9 cellular contexts compared by ENCODE assay signal in the genomic region with DNA sequence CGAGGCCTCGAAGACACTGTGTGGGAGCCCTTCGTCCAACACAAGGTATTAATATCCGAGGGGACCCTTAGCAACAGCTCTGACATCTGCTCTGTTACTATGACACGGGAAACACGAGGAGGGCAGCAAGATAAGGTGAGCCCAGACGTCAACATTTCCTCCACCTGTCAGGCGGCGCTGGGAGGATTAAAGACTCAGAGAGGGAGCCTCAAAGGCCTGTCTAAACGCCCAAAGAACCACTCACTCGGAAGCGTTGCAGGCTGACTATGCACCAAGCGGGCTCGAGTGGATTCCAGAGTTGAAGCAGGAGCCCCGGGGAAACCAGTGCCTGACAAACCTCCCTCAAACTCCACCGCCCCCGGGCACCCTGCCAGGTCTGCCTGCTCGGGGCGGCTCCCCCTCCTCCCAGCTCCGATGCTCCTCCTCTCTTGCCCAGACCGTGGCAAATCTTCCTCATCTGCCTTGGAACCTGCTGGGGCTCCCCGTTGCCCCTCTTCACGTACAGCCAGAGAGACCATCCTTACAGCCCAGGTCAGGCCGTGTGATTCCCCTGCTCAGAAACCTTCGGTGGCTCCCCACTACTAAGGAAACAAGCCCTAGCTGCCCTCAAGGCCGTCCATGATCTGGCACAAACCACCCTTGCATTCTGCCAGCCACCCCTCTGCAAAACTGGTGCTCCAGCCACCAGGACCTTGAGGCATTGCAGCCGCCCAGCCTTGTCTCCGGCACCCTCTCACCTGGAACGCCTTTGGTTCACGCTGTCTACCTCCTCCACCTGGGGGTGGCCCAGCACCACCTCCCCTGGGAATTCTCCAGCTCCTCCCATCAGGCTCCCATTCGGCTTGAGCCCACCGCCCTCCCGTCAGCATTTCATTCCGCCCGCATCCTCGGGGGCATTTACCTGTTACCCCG. TPM values are rescaled to one million over a fixed set of nuclear protein-coding genes. Genes with fewer than 3 reads are reported as not detected.
A peak's percentile ranks its signal among the peaks of the same experiment; 100 is the strongest.
DNase-seq lines count a peak whose midpoint lies in the region; ATAC-seq, FAIRE-seq and TF ChIP-seq lines count a peak whose summit lies in the region.
"Had no signal": no experiment of that assay in that cellular context is flagged by ENCODE, and none has a peak within 500 bp of the region (broad histone marks: within the 10 kb centered on the region; RNA-seq: fewer than 3 reads in every experiment).

No MANE protein-coding gene starts in this region.

- no peaks in the 10 kb centered on the region for H3K36me3 ChIP-seq in H1 (ENCODE audit: control insufficient read depth in 2 of 4, insufficient read depth in 4 of 4, low read length in 3 of 4)

- peak overlapping the region; percentile 44; the same call in 1 of the 2 replicates for H2BK5ac ChIP-seq in H1 (ENCODE audit: low read depth, low read length)

- 0 out of 7 replicates have a peak, but pooled peaks cover 0 to 3% (median 0%) of the 10 kb centered on the region in 4 experiments for H3K27me3 ChIP-seq in H1 (replicated peaks in 1 of 4; ENCODE audit: control insufficient read depth in 3 of 4, extremely low read depth in 1 of 4, insufficient read depth in 3 of 4, low read length in 3 of 4)

- peak overlapping the region; percentile 35 for H4K8ac ChIP-seq in H1 (ENCODE audit: extremely low read depth, insufficient read depth, low read length)

- no peak overlapping the region for H3K23ac ChIP-seq in H1 (ENCODE audit: insufficient read length)

- peak overlapping the region; percentile 60; the same call in 1 of the 2 replicates for H2BK12ac ChIP-seq in H1 (ENCODE audit: low read depth, low read length)

- no peaks in the 10 kb centered on the region for H3K79me1 ChIP-seq in H1 (ENCODE audit: low read depth, low read length)

- no peak overlapping the region for H2BK15ac ChIP-seq in H1 (ENCODE audit: low read length)

- H3K4ac ChIP-seq in H1 (replicated peaks; ENCODE audit: insufficient read length, low read depth, low read length), result peak overlapping the region; percentile 57

- WGBS in H1 (ENCODE audit: extremely low coverage in 1 of 2, insufficient coverage in 1 of 2, insufficient read length in 1 of 2, insufficient replicate concordance in 2 of 2, low coverage in 1 of 2, low lambda C conversion rate in 2 of 2, missing lambda C conversion rate in 1 of 2), 2 experiments, result 78% methylated on average over 37 of the region's 37 CpGs; no CpG with 5 or more reads in 1 of the 2 experiments

- peak overlapping the region; percentile 39; the same call in 1 of the 2 replicates for H2AK5ac ChIP-seq in H1 (ENCODE audit: low read depth, low read length)

- no peak overlapping the region for H2AFZ ChIP-seq in H1 (ENCODE audit: low read length)

- H3K27ac ChIP-seq in H1 (ENCODE audit: low read depth, low read length), result no peak overlapping the region

- no peaks in the 10 kb centered on the region for H3K79me2 ChIP-seq in H1 (ENCODE audit: control insufficient read depth in 1 of 2, insufficient read depth in 2 of 2, low read length in 2 of 2)

- peak overlapping the region; percentile 69 for H4K91ac ChIP-seq in H1 (replicated peaks; ENCODE audit: insufficient read length, low read length)

- no peak overlapping the region for H2BK120ac ChIP-seq in H1 (replicated peaks; ENCODE audit: low read depth, low read length)

- no peak overlapping the region for H3K14ac ChIP-seq in H1 (ENCODE audit: insufficient read length)

- no peak for TF ChIP-seq CTCF in D721Med (IDR thresholded peaks at IDR 0.05; ENCODE audit: insufficient read depth, missing control alignments)
- no peak for TF ChIP-seq CTCF in H1 (IDR thresholded peaks at IDR 0.05; ENCODE audit: control extremely low read depth in 1 of 3, insufficient read depth in 1 of 3, low read depth in 1 of 3, low read length in 3 of 3)

- DNase-seq in D721Med (ENCODE audit: insufficient read length, low spot score) (peak; percentile 60), NCI-H2171 treated with DMSO at 0.1 percent for 48 hours (lab: John Stamatoyannopoulos, UW) (peak; percentile 93), H1 (ENCODE audit: low read depth in 1 of 2, low spot score in 2 of 2) (no peak), posterior vena cava (ENCODE audit: low spot score) (peak; percentile 92), mesenteric fat pad (ENCODE audit: low spot score) (no peak)
- DNase-seq: activated B cell treated with CpG ODN at 0.5 μM for 24 hours had no signal

- no peak overlapping the region; the same call in 1 of the 2 replicates for H3K18ac ChIP-seq in H1 (ENCODE audit: extremely low read depth, low read length)

- peak overlapping the region; percentile 14 to 24; a peak in 2 of 4 replicates for H3K4me2 ChIP-seq in H1 (ENCODE audit: insufficient read depth in 1 of 2, low read depth in 2 of 2, low read length in 2 of 2)

- no peak for TF ChIP-seq RAD21 in H1 (IDR thresholded peaks at IDR 0.05 in 1 of 2, conservative IDR thresholded peaks at IDR 0.05 in 1 of 2; ENCODE audit: low read depth in 2 of 2, low read length in 2 of 2)

- no peak overlapping the region for H4K5ac ChIP-seq in H1 (ENCODE audit: insufficient read length, low read depth, low read length)

- CTCF ChIA-PET in H1 (lab: Charles Lee; ENCODE audit: partially characterized antibody), result interaction anchor here (0.7 to 1.0 kb wide), 4 partner anchors 12 to 48 kb away, joined by 3 read pairs; no protein-coding TSS in a partner anchor

- H2BK20ac ChIP-seq in H1 (ENCODE audit: low read length), result 0 out of 2 replicates have a peak overlapping the region, but pooled peaks have one; percentile 32

- intact Hi-C loops in posterior vena cava (cut with DNase I), result no loop called here

- ATAC-seq in HG02759 (IDR thresholded peaks at IDR 0.05; ENCODE audit: unreplicated experiment) (no peak), GM19035 (IDR thresholded peaks at IDR 0.05; ENCODE audit: unreplicated experiment) (no peak), HG03469 (IDR thresholded peaks at IDR 0.05; ENCODE audit: unreplicated experiment) (no peak)

- no peaks in the 10 kb centered on the region for H4K20me1 ChIP-seq in H1 (replicated peaks in 1 of 2; ENCODE audit: control insufficient read depth in 1 of 2, insufficient read depth in 2 of 2, low read length in 2 of 2)

- no peaks in the 10 kb centered on the region for H3K23me2 ChIP-seq in H1 (ENCODE audit: low read depth, low read length)

- no peak overlapping the region for H3K56ac ChIP-seq in H1 (replicated peaks; ENCODE audit: insufficient read length, low read depth, low read length)

- POLR2A ChIA-PET in H1 (lab: Charles Lee; ENCODE audit: partially characterized antibody), result no interaction called here

- H3K9ac ChIP-seq in H1 (replicated peaks in 1 of 4; ENCODE audit: extremely low read depth in 1 of 4, low read depth in 3 of 4, low read length in 3 of 4), result no peak overlapping the region

- no peak overlapping the region for H3K4me3 ChIP-seq in H1 (ENCODE audit: extremely low read depth in 1 of 4, insufficient read depth in 2 of 4, low read depth in 3 of 4, low read length in 4 of 4)

- FAIRE-seq in D721Med (lab: Jason Lieb, UNC) (no peak), H1 (lab: Jason Lieb, UNC) (no peak)

- TF ChIP-seq EP300 in H1 (IDR thresholded peaks at IDR 0.05; ENCODE audit: borderline replicate concordance in 1 of 2, low read depth in 2 of 2, low read length in 2 of 2), result no peak

- H3K9me3 ChIP-seq in H1 (ENCODE audit: insufficient read depth in 2 of 2, low read depth in 1 of 2, low read length in 1 of 2), result no peaks in the 10 kb centered on the region

- no peak for TF ChIP-seq POLR2A in H1 (IDR thresholded peaks at IDR 0.05; ENCODE audit: control extremely low read depth in 1 of 2, low read depth in 2 of 2, low read length in 2 of 2)

- peaks cover 6 to 28% (median 20%) of the 10 kb centered on the region in 4 experiments for H3K4me1 ChIP-seq in H1 (replicated peaks in 1 of 4; ENCODE audit: control insufficient read depth in 3 of 4, insufficient read depth in 4 of 4, low read length in 3 of 4)

TF ChIP-seq in H1, 55 proteins besides CTCF, POLR2A, EP300 and RAD21:
- TF ChIP-seq ZNF274 (IDR thresholded peaks at IDR 0.05; ENCODE audit: borderline replicate concordance, extremely low read depth, low read length) (no peak), RNF2 (IDR thresholded peaks at IDR 0.05; ENCODE audit: borderline replicate concordance, low read depth, low read length, missing control alignments, poor library complexity, severe bottlenecking) (no peak), BRCA1 (IDR thresholded peaks at IDR 0.05; ENCODE audit: low read depth, low read length) (no peak), HDAC6 (IDR thresholded peaks at IDR 0.05; ENCODE audit: low read depth, low read length) (no peak), SAP30 (IDR thresholded peaks at IDR 0.05; ENCODE audit: insufficient read depth, insufficient replicate concordance, low read length) (no peak), CEBPB (IDR thresholded peaks at IDR 0.05; ENCODE audit: low read depth, low read length) (no peak)
- TF ChIP-seq, protein P1, sequence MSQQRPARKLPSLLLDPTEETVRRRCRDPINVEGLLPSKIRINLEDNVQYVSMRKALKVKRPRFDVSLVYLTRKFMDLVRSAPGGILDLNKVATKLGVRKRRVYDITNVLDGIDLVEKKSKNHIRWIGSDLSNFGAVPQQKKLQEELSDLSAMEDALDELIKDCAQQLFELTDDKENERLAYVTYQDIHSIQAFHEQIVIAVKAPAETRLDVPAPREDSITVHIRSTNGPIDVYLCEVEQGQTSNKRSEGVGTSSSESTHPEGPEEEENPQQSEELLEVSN (IDR thresholded peaks at IDR 0.05), result peak; percentile 51

RNA-seq across cellular contexts. Expression of a gene that starts 16.2 kb away (rescaled TPM):
- 5.6 and 6.1 TPM in 2 replicates for total RNA-seq in H1 (2021; fragmentation: NEBNext Ultra II Directional; extraction: Animal tissue kit (Norgen Biotek cat#: 25700))
- polyA plus RNA-seq in H1 (2011; rRNA removed), result 5.8 and 10.7 TPM in 2 replicates
- polyA plus RNA-seq in H1 (2011; cell fraction: cytosol; rRNA removed), result 6.1 TPM
- polyA plus RNA-seq in H1 (2011; cell fraction: nucleus; rRNA removed), result 8.3 TPM
- polyA plus RNA-seq in H1 (2012, experiment 1 of 2), result 4.1 to 6.5 TPM (median 4.9 TPM) in 4 replicates
- polyA plus RNA-seq in H1 (2012, experiment 2 of 2), result 6.6 TPM
- 3.9 TPM for polyA plus RNA-seq in H1 (2013, experiment 1 of 2)
- 4.0 TPM for polyA plus RNA-seq in H1 (2013, experiment 2 of 2)
- 2.3 and 2.7 TPM in 2 replicates for polyA minus RNA-seq in H1 (2011; rRNA and poly(A)+ RNA removed)
- 4.3 TPM for polyA minus RNA-seq in H1 (2011; cell fraction: cytosol; rRNA and poly(A)+ RNA removed)
- 9.9 TPM for polyA minus RNA-seq in H1 (2011; cell fraction: nucleus; rRNA and poly(A)+ RNA removed)
- total RNA-seq in posterior vena cava (10 to 100 TPM in 1 of 2 donors, 1 to 10 TPM in 1; 9.7 to 11.2 TPM), mesenteric fat pad (31.5 TPM)

Comparison
In these comparisons a context has a peak if more than half of its experiments do, and no peak if none do; other contexts are left out.
1. DNase-seq: peak in D721Med (single experiment), NCI-H2171 treated with DMSO at 0.1 percent for 48 hours (single experiment) and posterior vena cava (single experiment); none in H1 (0 of 2) and mesenteric fat pad (single experiment).